ENCODE assay signal across 1 cellular context in genomic region chr5:81014348-81014747, GRCh38.
TF ChIP-seq lines count a peak whose summit lies in the region.

No MANE protein-coding gene starts in this region.

TF ChIP-seq in IMR-90, 13 proteins besides CTCF, POLR2A, EP300 and RAD21 (continued from another document):
- TF ChIP-seq USF2 (IDR thresholded peaks at IDR 0.05; ENCODE audit: low read depth, low read length), result no peak
- no peak for TF ChIP-seq RFX5 (IDR thresholded peaks at IDR 0.05; ENCODE audit: low read depth, low read length)
- no peak for TF ChIP-seq FOS (IDR thresholded peaks at IDR 0.05; ENCODE audit: low read depth, low read length)
- no peak for TF ChIP-seq CHD1 (IDR thresholded peaks at IDR 0.05; ENCODE audit: low read depth, low read length)
